Comparison of ENCODE assay signal across 35 cellular contexts in genomic region chr2:236311286-236311685, GRCh38. TPM values are rescaled to one million over a fixed set of nuclear protein-coding genes. Genes with fewer than 3 reads are reported as not detected.
"Had no signal": no experiment of that assay in that cellular context is flagged by ENCODE, and none has a peak within 500 bp of the region (broad histone marks: within the 10 kb centered on the region; RNA-seq: fewer than 3 reads in every experiment).

No MANE protein-coding gene starts in this region.

- H3K27ac Mint-ChIP-seq: immature natural killer cell; mesothelial cell of epicardium; naive B cell; natural killer cell; nephron progenitor cell; neural progenitor cell; stimulated activated naive B cell treated with anti-CD40 and anti-IgM and Interleukin-4, amounts not matched to agents 10 μg/mL and 1 μg/mL and 100 μg/mL, for 72 hours had no signal

- H3K27me3 ChIP-seq: heart left ventricle, neural progenitor cell, testis, thyroid gland, transverse colon, upper lobe of left lung had no signal

- H3K4me3 ChIP-seq: heart left ventricle, left lung, lower lobe of right lung, neural progenitor cell, pancreas, prostate gland, skin epidermis, stomach, testis, thyroid gland, transverse colon, upper lobe of left lung had no signal

- H2AFZ ChIP-seq: neural progenitor cell had no signal

- FAIRE-seq: islet of Langerhans, kidney, pancreas had no signal

- H3K36me3 ChIP-seq: heart left ventricle, left lung, lower lobe of right lung, neural progenitor cell, pancreas, prostate gland, stomach, thyroid gland, transverse colon, upper lobe of left lung had no signal

- H3K4me1 ChIP-seq: heart left ventricle, left lung, lower lobe of right lung, pancreas, prostate gland, stomach, testis, thyroid gland, transverse colon, upper lobe of left lung had no signal

- H3K9ac ChIP-seq: neural progenitor cell had no signal

- ATAC-seq: heart left ventricle; left colon; left lung; lower lobe of right lung; natural killer cell; pancreas; right cardiac atrium; sciatic nerve; stimulated activated naive B cell treated with anti-CD40 and anti-IgM and Interleukin-4, amounts not matched to agents 10 μg/mL and 1 μg/mL and 100 μg/mL, for 72 hours; stimulated activated naive CD8-positive, alpha-beta T cell treated with anti-CD3 and anti-CD28 coated beads, Interleukin-15, Interleukin-2, amounts not matched to agents 100 U/mL and 50 U/mL, for 24 hours had no signal

- H3K4me2 ChIP-seq: neural progenitor cell had no signal

- DNase-seq: heart left ventricle; hypothalamus; immature natural killer cell; kidney; left colon; left lung; lower lobe of right lung; naive B cell; natural killer cell; nephron progenitor cell; pancreas; posterior cingulate gyrus; retina; right cardiac atrium; stimulated activated CD4-positive, alpha-beta T cell treated with anti-CD3 and anti-CD28 coated beads, Interleukin-12 subunit alpha, Interleukin-12 subunit beta, amount 100 ng/mL, for 4 hours; stimulated activated CD4-positive, alpha-beta T cell treated with anti-CD3 and anti-CD28 coated beads, Interleukin-15, amount 100 ng/mL, for 24 hours; stimulated activated CD4-positive, alpha-beta T cell treated with anti-CD3 and anti-CD28 coated beads, Interleukin-2, amount 100 ng/mL, for 24 hours; stimulated activated CD4-positive, alpha-beta T cell treated with anti-CD3 and anti-CD28 coated beads, Interleukin-4, amount 100 ng/mL, for 1 hour; stimulated activated naive B cell treated with anti-CD40 and anti-IgM and Interleukin-4, amounts not matched to agents 10 μg/mL and 1 μg/mL and 100 μg/mL, for 72 hours; stimulated activated naive CD8-positive, alpha-beta T cell treated with anti-CD3 and anti-CD28 coated beads, Interleukin-15, Interleukin-2, amounts not matched to agents 100 U/mL and 50 U/mL, for 24 hours; stomach; testis; thyroid gland; transverse colon had no signal

- H3K36me3 Mint-ChIP-seq: immature natural killer cell; naive B cell; natural killer cell; neural progenitor cell; stimulated activated naive B cell treated with anti-CD40 and anti-IgM and Interleukin-4, amounts not matched to agents 10 μg/mL and 1 μg/mL and 100 μg/mL, for 72 hours had no signal

- H3K27ac ChIP-seq: heart left ventricle, left lung, lower lobe of right lung, neural progenitor cell, pancreas, prostate gland, skin epidermis, stomach, testis, thyroid gland, transverse colon, upper lobe of left lung had no signal

- H3K4me1 Mint-ChIP-seq: immature natural killer cell; mesothelial cell of epicardium; naive B cell; natural killer cell; stimulated activated naive B cell treated with anti-CD40 and anti-IgM and Interleukin-4, amounts not matched to agents 10 μg/mL and 1 μg/mL and 100 μg/mL, for 72 hours had no signal

- H3K4me3 Mint-ChIP-seq: immature natural killer cell; mesothelial cell of epicardium; natural killer cell; nephron progenitor cell; neural progenitor cell; stimulated activated naive B cell treated with anti-CD40 and anti-IgM and Interleukin-4, amounts not matched to agents 10 μg/mL and 1 μg/mL and 100 μg/mL, for 72 hours had no signal

- H3K9me3 ChIP-seq: pancreas, prostate gland, testis, thyroid gland, transverse colon had no signal

RNA-seq across cellular contexts. Expression of gene ASB18, which starts 47.1 kb away (rescaled TPM):
- total RNA-seq: kidney, left colon, left lung, liver, lower lobe of right lung, mesothelial cell of epicardium, mononuclear cell, natural killer cell, omental fat pad, pancreas, prostate gland, sciatic nerve, stomach, thyroid gland, transverse colon, upper lobe of left lung, urinary bladder had no signal
- polyA plus RNA-seq: immature natural killer cell, liver, pancreas, stomach, urinary bladder had no signal
